Comparison of ENCODE assay signal across 1 cellular context in the genomic region with DNA sequence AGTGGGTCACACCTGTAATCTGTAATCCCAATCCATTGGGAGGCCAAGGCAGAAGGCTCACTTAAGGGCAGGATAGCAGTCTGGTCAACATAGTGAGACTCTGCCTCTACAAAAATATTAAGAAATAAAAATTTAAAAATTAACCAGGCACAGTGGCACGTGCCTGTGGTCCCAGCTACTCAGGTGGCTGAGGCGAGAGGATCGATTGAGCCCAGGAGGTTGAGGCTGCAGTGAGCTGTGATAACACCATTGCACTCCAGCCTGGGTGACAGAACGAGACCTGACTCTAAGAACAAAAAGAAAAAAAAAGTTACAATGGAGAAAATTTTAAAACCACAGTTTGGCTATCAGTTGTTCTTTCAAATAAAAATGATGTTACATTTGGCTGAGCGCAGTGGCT.
TF ChIP-seq lines count a peak whose summit lies in the region.

No MANE protein-coding gene starts in this region.

TF ChIP-seq in IMR-90, 13 proteins besides CTCF, POLR2A, EP300 and RAD21:
- TF ChIP-seq MXI1 (IDR thresholded peaks at IDR 0.05; ENCODE audit: borderline replicate concordance, low read depth, low read length) = no peak
- no peak for TF ChIP-seq USF2 (IDR thresholded peaks at IDR 0.05; ENCODE audit: low read depth, low read length)
- no peak for TF ChIP-seq MAZ (IDR thresholded peaks at IDR 0.05; ENCODE audit: borderline replicate concordance, low read depth, low read length)
- no peak for TF ChIP-seq BHLHE40 (IDR thresholded peaks at IDR 0.05; ENCODE audit: low read depth, low read length)
- TF ChIP-seq MAFK (IDR thresholded peaks at IDR 0.05; ENCODE audit: low read depth, low read length) = no peak
- TF ChIP-seq FOS (IDR thresholded peaks at IDR 0.05; ENCODE audit: low read depth, low read length) = no peak
- no peak for TF ChIP-seq RCOR1 (IDR thresholded peaks at IDR 0.05; ENCODE audit: insufficient replicate concordance, low read length)
- TF ChIP-seq RFX5 (IDR thresholded peaks at IDR 0.05; ENCODE audit: low read depth, low read length) = no peak
- TF ChIP-seq ELK1 (IDR thresholded peaks at IDR 0.05; ENCODE audit: borderline replicate concordance, low read depth, low read length) = no peak
- no peak for TF ChIP-seq CEBPB (IDR thresholded peaks at IDR 0.05; ENCODE audit: low read depth, low read length)
- no peak for TF ChIP-seq CHD1 (IDR thresholded peaks at IDR 0.05; ENCODE audit: low read depth, low read length)
- no peak for TF ChIP-seq NFE2L2 (IDR thresholded peaks at IDR 0.05; ENCODE audit: low read depth, low read length)
- TF ChIP-seq SMC3 (IDR thresholded peaks at IDR 0.05; ENCODE audit: low read depth, low read length) = no peak
